Comparison of ENCODE assay signal across 8 cellular contexts in genomic region chr2:175282300-175282699, GRCh38.
DNase-seq lines count a peak whose midpoint lies in the region; ATAC-seq and TF ChIP-seq lines count a peak whose summit lies in the region.

No MANE protein-coding gene starts in this region.

- CTCF ChIA-PET in RWPE1 (lab: Yijun Ruan, JAX) = interaction anchor here (0.6 to 1.5 kb wide), 4 partner anchors 31 to 251 kb away, joined by 3 to 7 read pairs (median 4); no protein-coding TSS in a partner anchor

- DNase-seq in LNCaP clone FGC (ENCODE audit: low read depth) = peak; percentile 7
- peak; percentile 64 for DNase-seq in RWPE1 (ENCODE audit: low spot score)
- DNase-seq in fibroblast of villous mesenchyme (ENCODE audit: low read depth) = peak; percentile 41
- peak; percentile 63 for DNase-seq in retina
- no peak for DNase-seq in activated CD4-positive, alpha-beta T cell treated with anti-CD3 and anti-CD28 coated beads, Interleukin-2, amount 50 U/mL, for 1 hour

- ATAC-seq in GM19035 (IDR thresholded peaks at IDR 0.05; ENCODE audit: unreplicated experiment) (peak; percentile 81), GM21360 (IDR thresholded peaks at IDR 0.05; ENCODE audit: unreplicated experiment) (no peak)

- H3K4me3 ChIP-seq in LNCaP clone FGC (ENCODE audit: low read depth, low read length) = no peak overlapping the region
- no peak overlapping the region for H3K4me3 ChIP-seq in fibroblast of villous mesenchyme (ENCODE audit: low read depth, low read length)

- no peak overlapping the region for H3K27ac ChIP-seq in C4-2B
- no peak overlapping the region for H3K27ac ChIP-seq in RWPE1

- POLR2A ChIA-PET in RWPE1 (lab: Yijun Ruan, JAX; ENCODE audit: low non-redundant PET) = no interaction called here

- TF ChIP-seq CTCF in C4-2B (conservative IDR thresholded peaks at IDR 0.05) (peak; percentile 64), LNCaP clone FGC (IDR thresholded peaks at IDR 0.05; ENCODE audit: control insufficient read depth, extremely low read depth, insufficient read depth) (peak; percentile 50), RWPE1 (conservative IDR thresholded peaks at IDR 0.05; ENCODE audit: low read depth) (peak; percentile 53), fibroblast of villous mesenchyme (IDR thresholded peaks at IDR 0.05; ENCODE audit: insufficient read depth, low read depth, low read length) (peak; percentile 56)
